In the genomic region with DNA sequence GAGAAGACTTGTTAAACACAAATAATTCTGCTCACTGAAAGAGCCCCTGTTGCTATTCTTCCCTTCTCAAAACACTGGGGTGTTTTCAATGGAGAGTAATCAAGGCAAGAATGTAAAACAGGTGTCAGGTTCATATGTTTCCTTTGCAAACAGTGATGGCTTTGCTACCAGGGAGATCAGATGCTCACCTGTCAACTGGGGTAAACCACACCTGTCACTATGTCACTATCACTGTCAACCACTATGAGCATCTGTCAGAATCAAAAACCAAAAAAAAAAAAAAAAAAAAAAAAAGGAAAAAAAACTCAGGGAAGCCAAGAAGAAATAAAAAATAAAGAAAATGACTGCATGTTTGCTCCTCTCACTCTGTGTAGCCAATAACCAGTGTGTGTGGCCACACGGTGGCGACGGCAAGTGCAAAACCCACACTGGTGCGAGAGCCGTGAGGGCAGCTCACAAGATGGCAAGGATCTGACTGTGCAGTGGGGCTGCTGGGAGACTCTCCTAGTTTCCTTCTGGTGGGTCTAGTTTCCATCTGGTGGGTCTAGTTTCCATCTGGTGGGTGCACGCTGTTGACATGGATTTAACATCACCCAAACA, we compare ENCODE assay signal across 1 cellular context.
TF ChIP-seq lines count a peak whose summit lies in the region.

No MANE protein-coding gene starts in this region.

TF ChIP-seq in H1, 55 proteins besides CTCF, POLR2A, EP300 and RAD21 (continued from another document):
- TF ChIP-seq ATF3 (IDR thresholded peaks at IDR 0.05; ENCODE audit: insufficient read depth, low read depth, low read length) (no peak), GTF2F1 (IDR thresholded peaks at IDR 0.05; ENCODE audit: borderline replicate concordance, low read depth, low read length) (no peak), RNF2 (IDR thresholded peaks at IDR 0.05; ENCODE audit: borderline replicate concordance, low read depth, low read length, missing control alignments, poor library complexity, severe bottlenecking) (no peak), CBX8 (IDR thresholded peaks at IDR 0.05; ENCODE audit: borderline replicate concordance, low read depth, low read length) (no peak), BACH1 (IDR thresholded peaks at IDR 0.05; ENCODE audit: low read length) (no peak), EZH2 (IDR thresholded peaks at IDR 0.05; ENCODE audit: low read depth, low read length, severe bottlenecking) (no peak), CEBPB (IDR thresholded peaks at IDR 0.05; ENCODE audit: low read depth, low read length) (no peak), CHD1 (IDR thresholded peaks at IDR 0.05; ENCODE audit: low read depth, low read length) (no peak), KDM1A (IDR thresholded peaks at IDR 0.05; ENCODE audit: borderline replicate concordance, low read length) (no peak), TBP (IDR thresholded peaks at IDR 0.05; ENCODE audit: low read depth, low read length) (no peak), SP1 (IDR thresholded peaks at IDR 0.05; ENCODE audit: low read depth, low read length) (no peak), SIX5 (IDR thresholded peaks at IDR 0.05; ENCODE audit: low read depth, low read length) (no peak), JUN (IDR thresholded peaks at IDR 0.05; ENCODE audit: low read depth, low read length) (no peak), CBX5 (IDR thresholded peaks at IDR 0.05; ENCODE audit: low read depth, low read length) (no peak), RBBP5 (IDR thresholded peaks at IDR 0.05; ENCODE audit: borderline replicate concordance, low read depth, low read length) (no peak)
- TF ChIP-seq, protein P1, sequence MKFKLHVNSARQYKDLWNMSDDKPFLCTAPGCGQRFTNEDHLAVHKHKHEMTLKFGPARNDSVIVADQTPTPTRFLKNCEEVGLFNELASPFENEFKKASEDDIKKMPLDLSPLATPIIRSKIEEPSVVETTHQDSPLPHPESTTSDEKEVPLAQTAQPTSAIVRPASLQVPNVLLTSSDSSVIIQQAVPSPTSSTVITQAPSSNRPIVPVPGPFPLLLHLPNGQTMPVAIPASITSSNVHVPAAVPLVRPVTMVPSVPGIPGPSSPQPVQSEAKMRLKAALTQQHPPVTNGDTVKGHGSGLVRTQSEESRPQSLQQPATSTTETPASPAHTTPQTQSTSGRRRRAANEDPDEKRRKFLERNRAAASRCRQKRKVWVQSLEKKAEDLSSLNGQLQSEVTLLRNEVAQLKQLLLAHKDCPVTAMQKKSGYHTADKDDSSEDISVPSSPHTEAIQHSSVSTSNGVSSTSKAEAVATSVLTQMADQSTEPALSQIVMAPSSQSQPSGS (IDR thresholded peaks at IDR 0.05; ENCODE audit: low read length): no peak
- TF ChIP-seq, protein P2, sequence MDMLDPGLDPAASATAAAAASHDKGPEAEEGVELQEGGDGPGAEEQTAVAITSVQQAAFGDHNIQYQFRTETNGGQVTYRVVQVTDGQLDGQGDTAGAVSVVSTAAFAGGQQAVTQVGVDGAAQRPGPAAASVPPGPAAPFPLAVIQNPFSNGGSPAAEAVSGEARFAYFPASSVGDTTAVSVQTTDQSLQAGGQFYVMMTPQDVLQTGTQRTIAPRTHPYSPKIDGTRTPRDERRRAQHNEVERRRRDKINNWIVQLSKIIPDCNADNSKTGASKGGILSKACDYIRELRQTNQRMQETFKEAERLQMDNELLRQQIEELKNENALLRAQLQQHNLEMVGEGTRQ (IDR thresholded peaks at IDR 0.05; ENCODE audit: low read length): no peak
TF ChIP-seq in H1: peak in this region for 0.
